Comparison of ENCODE assay signal across 15 cellular contexts in the genomic region with DNA sequence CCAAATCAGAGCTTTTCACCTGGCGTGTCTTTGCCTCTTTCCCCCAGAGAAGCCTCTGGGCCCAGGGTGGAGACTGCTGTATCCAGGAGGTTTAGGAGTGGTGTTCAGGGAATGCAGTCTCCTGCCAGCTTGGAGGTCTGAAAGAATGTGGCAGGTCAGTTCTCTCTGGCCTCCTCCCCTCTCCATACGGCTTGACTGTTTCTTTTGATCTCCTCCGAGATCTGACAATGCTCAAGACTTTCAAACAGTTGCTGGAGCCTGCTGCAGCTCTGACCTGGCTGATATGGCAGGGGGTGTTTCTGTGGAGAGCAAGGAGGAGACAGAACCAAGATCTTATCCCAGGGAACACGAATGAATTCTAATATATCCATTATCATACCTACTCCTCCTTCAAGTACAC. TPM values are rescaled to one million over a fixed set of nuclear protein-coding genes. Genes with fewer than 3 reads are reported as not detected.
DNase-seq lines count a peak whose midpoint lies in the region; ATAC-seq and TF ChIP-seq lines count a peak whose summit lies in the region.
"Had no signal": no experiment of that assay in that cellular context is flagged by ENCODE, and none has a peak within 500 bp of the region (broad histone marks: within the 10 kb centered on the region; RNA-seq: fewer than 3 reads in every experiment).

No MANE protein-coding gene starts in this region.

- WGBS in endodermal cell (ENCODE audit: insufficient coverage in 1 of 2, insufficient read length in 1 of 2), 2 experiments, result 69% methylated on average over 4 of the region's 4 CpGs; no CpG with 5 or more reads in 1 of the 2 experiments

- H3K4me3 Mint-ChIP-seq in endodermal cell, result no peak overlapping the region
- H3K4me3 Mint-ChIP-seq: activated B cell treated with CpG ODN at 0.5 μM for 24 hours; dendritic cell treated with granulocyte-macrophage colony-stimulating factor and Interleukin-4, amounts not matched to agents 40 ng/mL and 50 ng/mL, for 4 days; stimulated activated memory B cell treated with anti-CD40 and anti-IgM and Interleukin-4, amounts not matched to agents 10 μg/mL and 1 μg/mL and 100 μg/mL, for 72 hours had no signal

- no peaks in the 10 kb centered on the region for H3K27me3 Mint-ChIP-seq in endodermal cell (ENCODE audit: insufficient read depth)
- H3K27me3 Mint-ChIP-seq: dendritic cell treated with granulocyte-macrophage colony-stimulating factor and Interleukin-4, amounts not matched to agents 40 ng/mL and 50 ng/mL, for 4 days; stimulated activated memory B cell treated with anti-CD40 and anti-IgM and Interleukin-4, amounts not matched to agents 10 μg/mL and 1 μg/mL and 100 μg/mL, for 72 hours had no signal

- DNase-seq in AG08395 (ENCODE audit: low spot score) (peak; percentile 20), LoVo (ENCODE audit: low spot score) (peak; percentile 21), endodermal cell (peak; percentile 67), myocyte (ENCODE audit: low read depth) (peak; percentile 54), OCI-M2 (lab: John Stamatoyannopoulos, UW; ENCODE audit: unreplicated experiment) (no peak)
- no peak for DNase-seq in activated effector memory CD4-positive, alpha-beta T cell treated with Interleukin-2 at 50 U/mL for 16 hours
- DNase-seq: activated B cell treated with CpG ODN at 0.5 μM for 24 hours; posterior cingulate gyrus; stimulated activated CD4-positive, alpha-beta T cell treated with anti-CD3 and anti-CD28 coated beads, Interleukin-4, amount 100 ng/mL, for 1 hour had no signal

- no peak for TF ChIP-seq CTCF in endodermal cell (conservative IDR thresholded peaks at IDR 0.05)

- H3K9ac ChIP-seq in endodermal cell (ENCODE audit: extremely low read depth, low read length, poor library complexity, severe bottlenecking), result no peak overlapping the region

- H3K27ac Mint-ChIP-seq in endodermal cell, result no peak overlapping the region
- H3K27ac Mint-ChIP-seq: activated B cell treated with CpG ODN at 0.5 μM for 24 hours; dendritic cell treated with granulocyte-macrophage colony-stimulating factor and Interleukin-4, amounts not matched to agents 40 ng/mL and 50 ng/mL, for 4 days; stimulated activated memory B cell treated with anti-CD40 and anti-IgM and Interleukin-4, amounts not matched to agents 10 μg/mL and 1 μg/mL and 100 μg/mL, for 72 hours had no signal

- H3K9me3 Mint-ChIP-seq in endodermal cell, result peaks cover 35% of the 10 kb centered on the region

- H3K9me3 ChIP-seq in endodermal cell (ENCODE audit: control insufficient read depth, low read length), result peaks cover 23% of the 10 kb centered on the region

- no peaks in the 10 kb centered on the region for H3K36me3 ChIP-seq in endodermal cell (ENCODE audit: control insufficient read depth, insufficient read depth, low read length)

- no peak overlapping the region for H3K27ac ChIP-seq in endodermal cell (ENCODE audit: low read depth, low read length)
- H3K27ac ChIP-seq: HL-60 had no signal

- H3K4me1 ChIP-seq in endodermal cell (ENCODE audit: control insufficient read depth, insufficient read depth, low read length), result no peaks in the 10 kb centered on the region

- H3K4me3 ChIP-seq in endodermal cell (ENCODE audit: low read length), result no peak overlapping the region
- H3K4me3 ChIP-seq: lung had no signal

- no peaks in the 10 kb centered on the region for H3K36me3 Mint-ChIP-seq in endodermal cell (ENCODE audit: low read depth)
- H3K36me3 Mint-ChIP-seq: stimulated activated memory B cell treated with anti-CD40 and anti-IgM and Interleukin-4, amounts not matched to agents 10 μg/mL and 1 μg/mL and 100 μg/mL, for 72 hours had no signal

- peaks cover 2% of the 10 kb centered on the region for H3K4me1 Mint-ChIP-seq in endodermal cell

- H3K27me3 ChIP-seq in endodermal cell (ENCODE audit: control insufficient read depth, insufficient read depth, low read length, poor library complexity, severe bottlenecking), result no peaks in the 10 kb centered on the region

- ATAC-seq in HG02798 (IDR thresholded peaks at IDR 0.05; ENCODE audit: poor library complexity, unreplicated experiment) (no peak), GM21515 (IDR thresholded peaks at IDR 0.05; ENCODE audit: unreplicated experiment) (no peak)
- ATAC-seq: stimulated activated memory B cell treated with anti-CD40 and anti-IgM and Interleukin-4, amounts not matched to agents 10 μg/mL and 1 μg/mL and 100 μg/mL, for 72 hours had no signal

RNA-seq across cellular contexts. Expression of gene TM4SF4, which starts 24.7 kb away (rescaled TPM):
- not detected for total RNA-seq in endodermal cell
- not detected for polyA plus RNA-seq in endodermal cell (2013, experiment 1 of 2)
- not detected for polyA plus RNA-seq in endodermal cell (2013, experiment 2 of 2)
- total RNA-seq in myocyte, result 0.21 and 0.47 TPM in 2 replicates
- 0.49 TPM for polyA plus RNA-seq in myocyte (2012)
- total RNA-seq: activated B cell treated with CpG ODN at 0.5 μM for 24 hours had no signal

Comparison
In these comparisons a context has a peak if more than half of its experiments do, and no peak if none do; other contexts are left out.
1. DNase-seq: peak in AG08395 (single experiment), LoVo (single experiment), endodermal cell (single experiment) and myocyte (single experiment); none in activated effector memory CD4-positive, alpha-beta T cell treated with Interleukin-2 at 50 U/mL for 16 hours (single experiment) and OCI-M2 (single experiment).